14 cellular contexts compared by ENCODE assay signal in the genomic region with DNA sequence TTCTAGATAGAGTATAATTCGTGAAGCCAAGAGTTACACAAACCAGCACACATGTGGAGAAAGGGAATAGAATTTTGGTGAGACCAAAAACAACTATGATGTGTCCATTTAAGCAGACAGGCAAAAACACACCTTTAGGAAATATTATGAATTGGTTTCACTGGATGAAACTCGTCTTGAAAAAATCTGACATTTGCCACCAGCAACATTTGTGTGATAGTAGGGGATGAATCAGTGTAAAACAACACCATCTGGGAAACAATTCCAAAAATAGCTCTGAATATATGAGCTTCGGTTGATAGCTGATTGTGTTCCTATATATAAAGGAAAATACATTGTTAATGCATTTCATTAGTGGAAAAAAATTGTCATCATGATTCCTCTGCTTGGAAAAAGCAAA.
DNase-seq lines count a peak whose midpoint lies in the region; ATAC-seq lines count a peak whose summit lies in the region.
"Had no signal": no experiment of that assay in that cellular context is flagged by ENCODE, and none has a peak within 500 bp of the region (broad histone marks: within the 10 kb centered on the region; RNA-seq: fewer than 3 reads in every experiment).

No MANE protein-coding gene starts in this region.

- ATAC-seq in GM21528 (IDR thresholded peaks at IDR 0.05; ENCODE audit: low FRiP score, unreplicated experiment) (no peak), GM21529 (IDR thresholded peaks at IDR 0.05; ENCODE audit: unreplicated experiment) (no peak)
- ATAC-seq: HCT116 had no signal

- peak; percentile 42 for DNase-seq in DMS 273 (lab: John Stamatoyannopoulos, UW; ENCODE audit: unreplicated experiment)
- DNase-seq in DMS 273 treated with DMSO at 0.1 percent for 48 hours (lab: John Stamatoyannopoulos, UW) = no peak
- DNase-seq in NCI-H1694 treated with DMSO at 0.1 percent for 48 hours (lab: John Stamatoyannopoulos, UW) = peak; percentile 44
- DNase-seq in cerebellum (ENCODE audit: low spot score) = peak; percentile 53
- no peak for DNase-seq in NCI-H82 (lab: John Stamatoyannopoulos, UW)
- DNase-seq in NCI-H1436 treated with DMSO at 0.1 percent for 48 hours (lab: John Stamatoyannopoulos, UW) = no peak
- DNase-seq: AML-193; CD8-positive, alpha-beta memory T cell; DMS153; DMS79 treated with DMSO at 0.1 percent for 48 hours; GF-D8 had no signal

Comparison
In these comparisons a context has a peak if more than half of its experiments do, and no peak if none do; other contexts are left out.
1. DNase-seq: peak in DMS 273 (single experiment), NCI-H1694 treated with DMSO at 0.1 percent for 48 hours (single experiment) and cerebellum (single experiment); none in DMS 273 treated with DMSO at 0.1 percent for 48 hours (single experiment), NCI-H82 (single experiment) and NCI-H1436 treated with DMSO at 0.1 percent for 48 hours (single experiment).